ENCODE assay signal across 8 cellular contexts in the genomic region with DNA sequence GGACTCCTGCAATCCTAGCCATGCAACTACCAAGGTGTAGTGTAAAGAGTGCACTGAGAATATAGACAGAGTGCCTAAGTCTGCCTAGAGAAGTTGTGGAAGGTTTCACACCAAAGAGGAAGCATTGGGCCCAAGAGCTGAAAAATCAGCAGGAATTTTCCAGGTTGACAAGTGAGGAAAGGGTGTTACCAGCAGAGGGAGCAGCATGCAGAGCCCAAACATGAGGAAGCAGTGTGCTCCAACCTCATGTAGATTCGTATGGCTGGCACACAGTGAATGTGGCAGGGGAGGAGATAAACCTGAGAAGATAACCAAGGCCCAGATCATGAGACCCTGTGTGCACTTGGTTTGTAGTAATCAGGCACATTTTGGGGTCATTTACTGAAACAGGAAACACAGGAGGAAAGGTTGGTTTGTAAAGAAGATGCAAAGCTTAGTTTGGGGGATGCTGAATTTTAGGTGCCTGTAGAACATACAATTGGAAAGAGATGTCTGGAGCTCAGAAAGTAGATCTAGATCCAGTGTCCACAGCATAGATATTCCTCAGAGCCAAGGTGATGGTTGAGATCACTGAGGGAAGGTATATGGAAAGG. TPM values are rescaled to one million over a fixed set of nuclear protein-coding genes. Genes with fewer than 3 reads are reported as not detected.
DNase-seq lines count a peak whose midpoint lies in the region; ATAC-seq and TF ChIP-seq lines count a peak whose summit lies in the region.

No MANE protein-coding gene starts in this region.

- H3K9me3 Mint-ChIP-seq in activated T-cell treated with anti-CD3 and anti-CD28 coated beads, Interleukin-2, amount 50 U/mL, for 24 hours: no peaks in the 10 kb centered on the region
- H3K9me3 Mint-ChIP-seq in osteocyte (ENCODE audit: unreplicated experiment): no peaks in the 10 kb centered on the region

- H3K27ac ChIP-seq in C4-2B (no peak overlapping the region), foreskin keratinocyte (no peak overlapping the region)

- no peaks in the 10 kb centered on the region for H3K27me3 ChIP-seq in foreskin keratinocyte

- no peaks in the 10 kb centered on the region for H3K4me1 Mint-ChIP-seq in activated T-cell treated with anti-CD3 and anti-CD28 coated beads, Interleukin-2, amount 50 U/mL, for 24 hours (ENCODE audit: low read depth)
- no peaks in the 10 kb centered on the region for H3K4me1 Mint-ChIP-seq in osteocyte (ENCODE audit: unreplicated experiment)

- TF ChIP-seq CTCF in C4-2B (conservative IDR thresholded peaks at IDR 0.05): peak; percentile 89
- peak; percentile 78 for TF ChIP-seq CTCF in foreskin keratinocyte (conservative IDR thresholded peaks at IDR 0.05)
- TF ChIP-seq CTCF in osteocyte (IDR thresholded peaks at IDR 0.05): peak; percentile 68

- no peaks in the 10 kb centered on the region for H3K27me3 Mint-ChIP-seq in activated T-cell treated with anti-CD3 and anti-CD28 coated beads, Interleukin-2, amount 50 U/mL, for 24 hours
- no peaks in the 10 kb centered on the region for H3K27me3 Mint-ChIP-seq in osteocyte (ENCODE audit: unreplicated experiment)

- H3K4me3 Mint-ChIP-seq in activated T-cell treated with anti-CD3 and anti-CD28 coated beads, Interleukin-2, amount 50 U/mL, for 24 hours: no peak overlapping the region
- H3K4me3 Mint-ChIP-seq in osteocyte (ENCODE audit: unreplicated experiment): no peak overlapping the region

- no peak overlapping the region for H3K27ac Mint-ChIP-seq in activated T-cell treated with anti-CD3 and anti-CD28 coated beads, Interleukin-2, amount 50 U/mL, for 24 hours
- no peak overlapping the region for H3K27ac Mint-ChIP-seq in osteocyte (ENCODE audit: unreplicated experiment)

- H3K36me3 Mint-ChIP-seq in activated T-cell treated with anti-CD3 and anti-CD28 coated beads, Interleukin-2, amount 50 U/mL, for 24 hours (ENCODE audit: low read depth): no peaks in the 10 kb centered on the region
- no peaks in the 10 kb centered on the region for H3K36me3 Mint-ChIP-seq in osteocyte (ENCODE audit: unreplicated experiment)

- DNase-seq in H4 (ENCODE audit: low spot score): peak; percentile 51
- peak; percentile 33 to 75 for DNase-seq in NCI-H526 (lab: John Stamatoyannopoulos, UW)
- DNase-seq in activated T-cell treated with anti-CD3 and anti-CD28 coated beads, Interleukin-2, amount 50 U/mL, for 24 hours: peak; percentile 44
- DNase-seq in foreskin keratinocyte: peak; percentile 12 to 28
- DNase-seq in osteocyte (ENCODE audit: extremely low spot score, unreplicated experiment): no peak
- no peak for DNase-seq in posterior vena cava (ENCODE audit: low spot score)
- DNase-seq in NK-92 treated with Interleukin-12 subunit alpha and Interleukin-12 subunit beta, amount 100 ng/mL, for 24 hours (lab: John Stamatoyannopoulos, UW): no peak

- H3K4me1 ChIP-seq in foreskin keratinocyte: no peaks in the 10 kb centered on the region

- intact Hi-C loops in posterior vena cava (cut with DNase I): loop anchor here in 1 of 2 donors (10.0 kb wide), 1 partner anchor 54 kb away; no protein-coding TSS in a partner anchor

- peak; percentile 67 for ATAC-seq in foreskin keratinocyte

RNA-seq across cellular contexts. Expression of gene HPX, which starts 1.7 kb away (rescaled TPM):
- total RNA-seq in H4 (2014; rRNA removed; shearing (Covaris generic)): 0.72 TPM in 1 of 2 replicates, not detected in the other
- total RNA-seq in foreskin keratinocyte (0.14 and 0.24 TPM in 2 replicates), osteocyte (1.4 and 1.9 TPM in 2 replicates), posterior vena cava (1 to 10 TPM; 1.2 to 1.7 TPM)
- polyA plus RNA-seq in foreskin keratinocyte: 0.10 and 0.38 TPM in 2 replicates

RNA-seq across cellular contexts. Expression of gene APBB1, which starts 20.2 kb away (rescaled TPM):
- total RNA-seq in H4 (2014; rRNA removed; shearing (Covaris generic)): 5.2 and 6.3 TPM in 2 replicates
- total RNA-seq in foreskin keratinocyte: 14.0 and 17.8 TPM in 2 replicates
- polyA plus RNA-seq in foreskin keratinocyte: 11.8 and 14.1 TPM in 2 replicates
- total RNA-seq in osteocyte: 52.5 and 57.7 TPM in 2 replicates
- total RNA-seq in posterior vena cava: 10 to 100 TPM; 43.6 to 65.3 TPM

RNA-seq across cellular contexts. Expression of gene TRIM3, which starts 34.7 kb away (rescaled TPM):
- total RNA-seq in H4 (2014; rRNA removed; shearing (Covaris generic)): 10.6 and 15.1 TPM in 2 replicates
- total RNA-seq in foreskin keratinocyte (14.7 and 15.4 TPM in 2 replicates), osteocyte (30.7 and 32.5 TPM in 2 replicates), posterior vena cava (10 to 100 TPM; 22.0 to 23.2 TPM)
- polyA plus RNA-seq in foreskin keratinocyte: 11.3 and 13.8 TPM in 2 replicates

RNA-seq across cellular contexts. Expression of gene ARFIP2, which starts 42.1 kb away (rescaled TPM):
- 83.1 and 92.4 TPM in 2 replicates for total RNA-seq in H4 (2014; rRNA removed; shearing (Covaris generic))
- total RNA-seq in foreskin keratinocyte (53.0 and 59.4 TPM in 2 replicates), osteocyte (58.0 and 64.6 TPM in 2 replicates), posterior vena cava (10 to 100 TPM; 27.4 to 29.2 TPM)
- polyA plus RNA-seq in foreskin keratinocyte: 53.7 and 60.4 TPM in 2 replicates

RNA-seq across cellular contexts. Expression of gene TIMM10B, which starts 42.2 kb away (rescaled TPM):
- total RNA-seq in H4 (2014; rRNA removed; shearing (Covaris generic)): 44.4 and 45.7 TPM in 2 replicates
- 32.4 and 33.2 TPM in 2 replicates for total RNA-seq in foreskin keratinocyte
- polyA plus RNA-seq in foreskin keratinocyte: 31.2 and 33.0 TPM in 2 replicates
- total RNA-seq in osteocyte: 25.1 and 27.0 TPM in 2 replicates
- total RNA-seq in posterior vena cava: 10 to 100 TPM; 33.6 to 34.9 TPM

Comparison
In these comparisons a context has a peak if more than half of its experiments do, and no peak if none do; other contexts are left out.
1. DNase-seq: peak in H4 (single experiment), NCI-H526 (2 of 2), activated T-cell treated with anti-CD3 and anti-CD28 coated beads, Interleukin-2, amount 50 U/mL, for 24 hours (single experiment) and foreskin keratinocyte (2 of 2); none in osteocyte (single experiment), posterior vena cava (single experiment) and NK-92 treated with Interleukin-12 subunit alpha and Interleukin-12 subunit beta, amount 100 ng/mL, for 24 hours (single experiment).
2. Peak in every context shown above with its lines, with median percentiles within 50 percentile points of each other: CTCF ChIP-seq.